8 cellular contexts compared by ENCODE assay signal in the genomic region with DNA sequence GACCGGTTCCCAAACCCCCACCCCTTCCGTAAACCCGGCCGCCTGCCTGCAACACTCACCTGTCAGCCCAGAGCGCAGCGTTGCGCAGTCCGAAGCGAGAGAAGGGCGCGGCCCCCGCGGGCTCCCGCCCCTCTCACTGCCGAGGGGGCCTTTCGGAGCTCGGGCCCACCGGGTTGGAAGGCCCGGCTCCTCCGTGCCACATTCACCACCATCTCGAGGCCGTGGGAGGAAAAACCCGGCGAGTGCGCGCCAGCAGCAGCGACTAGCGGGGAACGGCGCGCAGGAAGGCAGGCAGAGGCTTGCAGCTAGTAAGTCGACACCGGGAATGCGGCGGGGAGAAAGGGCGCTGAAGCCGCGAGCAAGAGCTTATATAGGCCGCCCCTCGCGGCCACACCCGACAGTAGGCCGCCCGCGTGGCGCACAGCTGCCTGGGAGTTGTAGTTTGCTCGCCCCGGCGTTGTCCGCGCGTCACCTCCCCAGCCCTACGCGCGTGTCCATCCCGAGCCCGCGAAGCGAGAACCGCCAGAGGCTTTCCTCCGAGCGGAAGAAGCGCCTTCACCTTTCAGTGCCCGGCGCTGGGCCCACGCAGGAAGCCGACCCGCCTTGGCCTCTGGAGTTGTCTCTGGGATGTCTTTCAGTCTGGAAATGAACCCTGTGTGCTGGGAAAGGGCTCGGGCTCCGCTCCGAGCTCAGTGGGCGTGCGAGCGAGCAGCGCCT. TPM values are rescaled to one million over a fixed set of nuclear protein-coding genes. Genes with fewer than 3 reads are reported as not detected.
DNase-seq lines count a peak whose midpoint lies in the region; TF ChIP-seq lines count a peak whose summit lies in the region.

No MANE protein-coding gene starts in this region.

- DNase-seq in H4 (ENCODE audit: low spot score) (peak; percentile 91), LoVo (ENCODE audit: low spot score) (peak; percentile 95), activated gamma-delta T cell (lab: John Stamatoyannopoulos, UW) (peak; percentile 90), fibroblast of villous mesenchyme (ENCODE audit: low read depth) (peak; percentile 97), stromal cell of bone marrow (ENCODE audit: low read depth) (peak; percentile 89)

- H2AFZ ChIP-seq in neuron (ENCODE audit: low read depth, low read length), result peak overlapping the region; percentile 98

- peak overlapping the region; percentile 97 for H3K4me3 ChIP-seq in fibroblast of villous mesenchyme (ENCODE audit: low read depth, low read length)
- H3K4me3 ChIP-seq in neuron (ENCODE audit: low read length), result peak overlapping the region; percentile 57

- no peak for TF ChIP-seq CTCF in fibroblast of villous mesenchyme (IDR thresholded peaks at IDR 0.05; ENCODE audit: insufficient read depth, low read depth, low read length)

- no peaks in the 10 kb centered on the region for H3K27me3 ChIP-seq in neuron (ENCODE audit: insufficient read depth, low read length)

- H3K9me3 ChIP-seq in ES-I3 (ENCODE audit: control insufficient read depth, insufficient read depth, low read length) (no peaks in the 10 kb centered on the region), neuron (ENCODE audit: low read length) (no peaks in the 10 kb centered on the region)

- TF ChIP-seq POLR2A in Raji (IDR thresholded peaks at IDR 0.05; ENCODE audit: insufficient read depth, low read depth, low read length), result peak; percentile 100

- H3K9ac ChIP-seq in ES-I3 (ENCODE audit: low read depth, low read length), result peak overlapping the region; percentile 83

- H3K4me1 ChIP-seq in ES-I3 (ENCODE audit: insufficient read depth, low read length) (peaks cover 5% of the 10 kb centered on the region; the same call in 1 of the 2 replicates), neuron (ENCODE audit: insufficient read depth, low read length) (peaks cover 18% of the 10 kb centered on the region)

- H3K36me3 ChIP-seq in ES-I3 (ENCODE audit: insufficient read depth, low read length) (peaks cover 22% of the 10 kb centered on the region), neuron (ENCODE audit: insufficient read depth, low read length) (peaks cover 37% of the 10 kb centered on the region)

RNA-seq across cellular contexts. Expression of a gene that starts 10.4 kb away (rescaled TPM):
- not detected in 2 replicates for total RNA-seq in H4 (2014; rRNA removed; shearing (Covaris generic))
- 3.9 and 5.2 TPM in 2 replicates for total RNA-seq in fibroblast of villous mesenchyme

RNA-seq across cellular contexts. Expression of a gene that starts 28.8 kb away (rescaled TPM):
- total RNA-seq in H4 (2014; rRNA removed; shearing (Covaris generic)), result 25.6 and 25.8 TPM in 2 replicates
- 23.8 and 25.0 TPM in 2 replicates for total RNA-seq in fibroblast of villous mesenchyme

Comparison
In these comparisons a context has a peak if more than half of its experiments do, and no peak if none do; other contexts are left out.
1. Peak in every context shown above with its lines: DNase-seq and H3K4me3 ChIP-seq.